Comparison of ENCODE assay signal across 9 cellular contexts in the genomic region with DNA sequence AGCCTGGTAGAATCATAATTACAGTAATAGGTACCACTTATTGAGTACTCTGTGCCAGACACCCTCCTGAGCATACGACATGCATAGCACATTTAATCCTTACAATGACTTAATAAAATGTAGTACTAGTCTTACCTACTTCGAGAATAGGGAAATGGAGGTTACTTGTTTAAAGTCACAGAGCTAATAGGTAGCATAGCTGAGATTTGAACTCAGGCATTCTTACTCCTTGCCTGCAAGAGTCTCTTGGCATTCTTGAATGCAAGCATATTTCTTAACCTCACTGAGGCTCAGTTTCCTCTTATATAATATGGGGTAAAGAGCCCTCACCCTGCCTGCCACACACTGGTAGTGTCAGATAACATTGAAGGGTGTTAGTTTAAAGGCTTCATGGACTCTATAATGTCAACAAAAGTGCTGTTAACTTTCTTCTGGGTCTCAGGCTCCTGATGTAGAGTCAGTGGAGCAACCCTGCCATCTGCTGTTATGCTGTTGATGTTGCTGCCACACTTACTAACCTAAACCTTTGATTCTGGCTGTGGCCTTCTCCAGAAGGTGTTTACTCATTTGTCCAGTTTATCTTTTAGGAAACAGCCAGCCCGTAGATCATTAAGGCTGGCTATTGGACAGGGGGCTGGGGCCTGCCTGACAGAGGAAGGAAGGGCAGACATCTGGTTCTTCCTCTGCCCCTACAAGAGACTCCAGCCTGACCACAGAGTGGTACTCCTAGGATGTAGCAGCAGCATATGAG. TPM values are rescaled to one million over a fixed set of nuclear protein-coding genes. Genes with fewer than 3 reads are reported as not detected.
A peak's percentile ranks its signal among the peaks of the same experiment; 100 is the strongest.
DNase-seq lines count a peak whose midpoint lies in the region; ATAC-seq, FAIRE-seq and TF ChIP-seq lines count a peak whose summit lies in the region.
"Had no signal": no experiment of that assay in that cellular context is flagged by ENCODE, and none has a peak within 500 bp of the region (broad histone marks: within the 10 kb centered on the region; RNA-seq: fewer than 3 reads in every experiment).

No MANE protein-coding gene starts in this region.

- no peaks in the 10 kb centered on the region for H3K9me3 ChIP-seq in body of pancreas

- H3K4me3 ChIP-seq in body of pancreas: no peak overlapping the region
- H3K4me3 ChIP-seq: SK-N-MC had no signal

- TF ChIP-seq POLR2A in body of pancreas (IDR thresholded peaks at IDR 0.05): no peak

- peak; percentile 52 for FAIRE-seq in GM19239 (lab: Jason Lieb, UNC)

- WGBS in body of pancreas, 2 donors: 11 to 21% methylated on average over 3 of the region's 3 CpGs

- DNase-seq in C1 segment of cervical spinal cord (lab: John Stamatoyannopoulos, UW): peak in 8 of 14 donors; percentile 13 to 48 (median 20)
- DNase-seq in GM19239 (ENCODE audit: insufficient read length, low spot score): no peak
- peak; percentile 71 to 82 (median 76) for DNase-seq in body of pancreas
- peak; percentile 69 for DNase-seq in islet precursor cell
- peak; percentile 43 for DNase-seq in stimulated activated CD4-positive, alpha-beta T cell treated with anti-CD3 and anti-CD28 coated beads, Interleukin-4, amount 100 ng/mL, for 1 hour

- peaks cover 43% of the 10 kb centered on the region for H3K4me1 ChIP-seq in body of pancreas

- H3K27me3 ChIP-seq in body of pancreas: no peaks in the 10 kb centered on the region

- TF ChIP-seq CTCF in body of pancreas (IDR thresholded peaks at IDR 0.05): peak; percentile 66 to 96 (median 89)

- intact Hi-C loops in body of pancreas (cut with DNase I): no loop called here

- ATAC-seq in SK-N-SH treated with all-trans-retinoic acid at 6 μM for 48 hours (peak; percentile 85), body of pancreas (peak; percentile 81), HG02763 (IDR thresholded peaks at IDR 0.05; ENCODE audit: unreplicated experiment) (no peak), GM21717 (IDR thresholded peaks at IDR 0.05; ENCODE audit: unreplicated experiment) (no peak)

- H3K27ac ChIP-seq in body of pancreas: peak overlapping the region; percentile 50 to 85 (median 70)
- H3K27ac ChIP-seq: SK-N-MC had no signal

- H3K36me3 ChIP-seq in body of pancreas (replicated peaks in 1 of 2; ENCODE audit: insufficient read depth in 1 of 2, low read depth in 2 of 2): no peaks in the 10 kb centered on the region

TF ChIP-seq in SK-N-SH treated with all-trans-retinoic acid at 6 μM for 48 hours, 23 proteins besides CTCF, POLR2A, EP300 and RAD21:
- no peak for TF ChIP-seq SNAI2 (CRISPR knock-in tag; IDR thresholded peaks at IDR 0.05)
- no peak for TF ChIP-seq ZNF70 (CRISPR knock-in tag; IDR thresholded peaks at IDR 0.05)
- TF ChIP-seq ARNTL (CRISPR knock-in tag; IDR thresholded peaks at IDR 0.05; ENCODE audit: borderline replicate concordance, low read depth): no peak
- TF ChIP-seq ZC3H10 (CRISPR knock-in tag; IDR thresholded peaks at IDR 0.05): no peak
- no peak for TF ChIP-seq POU6F1 (CRISPR knock-in tag; IDR thresholded peaks at IDR 0.05; ENCODE audit: borderline replicate concordance, low read depth)
- no peak for TF ChIP-seq BACH2 (CRISPR knock-in tag; IDR thresholded peaks at IDR 0.05; ENCODE audit: borderline replicate concordance)
- TF ChIP-seq ESRRG (CRISPR knock-in tag; IDR thresholded peaks at IDR 0.05): no peak
- no peak for TF ChIP-seq OSR1 (CRISPR knock-in tag; IDR thresholded peaks at IDR 0.05)
- no peak for TF ChIP-seq TOX (CRISPR knock-in tag; IDR thresholded peaks at IDR 0.05; ENCODE audit: borderline replicate concordance)
- no peak for TF ChIP-seq ZNF565 (CRISPR knock-in tag; conservative IDR thresholded peaks at IDR 0.05; ENCODE audit: low read depth)
- no peak for TF ChIP-seq ZFP30 (CRISPR knock-in tag; IDR thresholded peaks at IDR 0.05)
- TF ChIP-seq GLIS3 (CRISPR knock-in tag; IDR thresholded peaks at IDR 0.05): no peak
- no peak for TF ChIP-seq ISL1 (CRISPR knock-in tag; IDR thresholded peaks at IDR 0.05)

RNA-seq across cellular contexts. Expression of gene LIMK2, which starts 18.9 kb away (rescaled TPM):
- 10 to 100 TPM; 27.5 to 79.8 TPM for total RNA-seq in body of pancreas

Comparison
In these comparisons a context has a peak if more than half of its experiments do, and no peak if none do; other contexts are left out.
1. ATAC-seq: peak in SK-N-SH treated with all-trans-retinoic acid at 6 μM for 48 hours (single experiment) and body of pancreas (single experiment); none in HG02763 (single experiment) and GM21717 (single experiment).